ENCODE assay signal across 8 cellular contexts in genomic region chr9:137205126-137206069, GRCh38. TPM values are rescaled to one million over a fixed set of nuclear protein-coding genes. Genes with fewer than 3 reads are reported as not detected.
A peak's percentile ranks its signal among the peaks of the same experiment; 100 is the strongest.
DNase-seq lines count a peak whose midpoint lies in the region; ATAC-seq and TF ChIP-seq lines count a peak whose summit lies in the region.

NDOR1 (plus strand) TSS chr9:137205700; CDS start chr9:137205778, 78 bp downstream.
TMEM203 (minus strand) TSS chr9:137205648; CDS start chr9:137205414, 234 bp downstream.

- H3K9me3 Mint-ChIP-seq in CD14-positive monocyte, result peaks cover 0 to 2% (median 0%) of the 10 kb centered on the region in 7 donors
- no peaks in the 10 kb centered on the region for H3K9me3 Mint-ChIP-seq in activated T-helper 2 cell treated with anti-CD3 and anti-CD28 coated beads, Interferon-gamma antibody, Interleukin-2, Interleukin-4, amounts not matched to agents 10 μg/mL and 5 μg/mL and 100 μg/mL, durations not matched to agents 14 hours and 24 hours and 36 hours
- peaks cover 0 to 7% (median 0%) of the 10 kb centered on the region in 11 donors for H3K9me3 Mint-ChIP-seq in naive thymus-derived CD4-positive, alpha-beta T cell

- peak within 1 kb of the TSS; percentile 92 to 96 for H3K4me3 Mint-ChIP-seq in CD14-positive monocyte
- peak within 1 kb of the TSS; percentile 93 for H3K4me3 Mint-ChIP-seq in activated T-helper 2 cell treated with anti-CD3 and anti-CD28 coated beads, Interferon-gamma antibody, Interleukin-2, Interleukin-4, amounts not matched to agents 10 μg/mL and 5 μg/mL and 100 μg/mL, durations not matched to agents 14 hours and 24 hours and 36 hours (ENCODE audit: low read depth)
- peak within 1 kb of the TSS; percentile 90 to 95 (median 92) for H3K4me3 Mint-ChIP-seq in naive thymus-derived CD4-positive, alpha-beta T cell

- peaks cover 0 to 3% (median 0%) of the 10 kb centered on the region in 3 donors for H3K27me3 Mint-ChIP-seq in CD14-positive monocyte (ENCODE audit: low read depth in 3 of 3)
- H3K27me3 Mint-ChIP-seq in activated T-helper 2 cell treated with anti-CD3 and anti-CD28 coated beads, Interferon-gamma antibody, Interleukin-2, Interleukin-4, amounts not matched to agents 10 μg/mL and 5 μg/mL and 100 μg/mL, durations not matched to agents 14 hours and 24 hours and 36 hours (ENCODE audit: low read depth), result no peaks in the 10 kb centered on the region
- H3K27me3 Mint-ChIP-seq in naive thymus-derived CD4-positive, alpha-beta T cell, result no peaks in the 10 kb centered on the region

- H3K9me3 ChIP-seq in naive thymus-derived CD4-positive, alpha-beta T cell (ENCODE audit: control insufficient read depth in 2 of 3, low read length in 3 of 3), result no peaks in the 10 kb centered on the region

- no peaks in the 10 kb centered on the region for H3K27me3 ChIP-seq in naive thymus-derived CD4-positive, alpha-beta T cell (ENCODE audit: control insufficient read depth in 2 of 2, insufficient read depth in 2 of 2, low read length in 2 of 2)

- peak within 1 kb of the TSS; percentile 91 to 96 (median 93) for H3K27ac Mint-ChIP-seq in CD14-positive monocyte
- peak within 1 kb of the TSS; percentile 87 for H3K27ac Mint-ChIP-seq in activated T-helper 2 cell treated with anti-CD3 and anti-CD28 coated beads, Interferon-gamma antibody, Interleukin-2, Interleukin-4, amounts not matched to agents 10 μg/mL and 5 μg/mL and 100 μg/mL, durations not matched to agents 14 hours and 24 hours and 36 hours
- peak within 1 kb of the TSS; percentile 87 to 97 (median 93) for H3K27ac Mint-ChIP-seq in naive thymus-derived CD4-positive, alpha-beta T cell

- H3K36me3 ChIP-seq in naive thymus-derived CD4-positive, alpha-beta T cell (ENCODE audit: control insufficient read depth in 2 of 3, insufficient read depth in 3 of 3, low read length in 3 of 3), result peaks cover 0 to 15% (median 0%) of the 10 kb centered on the region in 3 experiments

- peak; percentile 89 for DNase-seq in CD14-positive monocyte (ENCODE audit: low spot score)
- peak; percentile 98 for DNase-seq in GM20000 (ENCODE audit: low spot score)
- DNase-seq in Kasumi-1 (lab: John Stamatoyannopoulos, UW), result peak; percentile 79 to 83
- DNase-seq in SHP77 treated with DMSO at 0.1 percent for 48 hours (lab: John Stamatoyannopoulos, UW), result peak; percentile 17
- peak; percentile 91 for DNase-seq in activated T-helper 2 cell treated with anti-CD3 and anti-CD28 coated beads, Interferon-gamma antibody, Interleukin-2, Interleukin-4, amounts not matched to agents 10 μg/mL and 5 μg/mL and 100 μg/mL, durations not matched to agents 14 hours and 24 hours and 36 hours (ENCODE audit: low spot score)
- peak; percentile 75 for DNase-seq in fibroblast of mammary gland (ENCODE audit: low read depth)
- DNase-seq in naive thymus-derived CD4-positive, alpha-beta T cell, result peak; percentile 84 to 98 (median 91)
- peak; percentile 88 to 89 for DNase-seq in stimulated activated CD8-positive, alpha-beta memory T cell treated with anti-CD3 and anti-CD28 coated beads, Interleukin-7, amount 100 ng/mL, for 48 hours (ENCODE audit: extremely low read depth in 1 of 2, low read depth in 1 of 2)

- peaks cover 16 to 30% of the 10 kb centered on the region in 2 donors for H3K36me3 Mint-ChIP-seq in CD14-positive monocyte
- peaks cover 31% of the 10 kb centered on the region for H3K36me3 Mint-ChIP-seq in activated T-helper 2 cell treated with anti-CD3 and anti-CD28 coated beads, Interferon-gamma antibody, Interleukin-2, Interleukin-4, amounts not matched to agents 10 μg/mL and 5 μg/mL and 100 μg/mL, durations not matched to agents 14 hours and 24 hours and 36 hours (ENCODE audit: low read depth)
- H3K36me3 Mint-ChIP-seq in naive thymus-derived CD4-positive, alpha-beta T cell, result peaks cover 0 to 7% (median 2%) of the 10 kb centered on the region in 5 donors

- peak within 1 kb of the TSS; percentile 90 for H3K4me3 ChIP-seq in fibroblast of mammary gland (ENCODE audit: control insufficient read depth, low read depth, low read length)
- peak within 1 kb of the TSS; percentile 98 for H3K4me3 ChIP-seq in naive thymus-derived CD4-positive, alpha-beta T cell (ENCODE audit: low read length)

- POLR2A ChIA-PET in naive thymus-derived CD4-positive, alpha-beta T cell (lab: Charles Lee), result interaction anchor here (1.2 to 9.0 kb wide), 8 partner anchors 9 to 78 kb away, joined by 3 to 136 read pairs (median 6); partner anchors contain the start of genes ANAPC2, CYSRT1, RNF208 and SSNA1

- CTCF ChIA-PET in naive thymus-derived CD4-positive, alpha-beta T cell (lab: Charles Lee), result interaction anchor here (0.7 to 2.1 kb wide), 2 partner anchors 30 to 110 kb away, joined by 3 to 6 read pairs; no protein-coding TSS in a partner anchor

- peaks cover 32 to 35% of the 10 kb centered on the region in 2 donors for H3K4me1 ChIP-seq in naive thymus-derived CD4-positive, alpha-beta T cell (ENCODE audit: control insufficient read depth in 2 of 2, insufficient read depth in 2 of 2, low read length in 2 of 2)

- peaks cover 46% of the 10 kb centered on the region for H3K4me1 Mint-ChIP-seq in CD14-positive monocyte
- peaks cover 32% of the 10 kb centered on the region for H3K4me1 Mint-ChIP-seq in activated T-helper 2 cell treated with anti-CD3 and anti-CD28 coated beads, Interferon-gamma antibody, Interleukin-2, Interleukin-4, amounts not matched to agents 10 μg/mL and 5 μg/mL and 100 μg/mL, durations not matched to agents 14 hours and 24 hours and 36 hours (ENCODE audit: low read depth)
- H3K4me1 Mint-ChIP-seq in naive thymus-derived CD4-positive, alpha-beta T cell, result peaks cover 30 to 57% (median 41%) of the 10 kb centered on the region in 7 donors

- H3K27ac ChIP-seq in naive thymus-derived CD4-positive, alpha-beta T cell (ENCODE audit: low read depth, low read length), result peak within 1 kb of the TSS; percentile 96

- ATAC-seq in naive thymus-derived CD4-positive, alpha-beta T cell, result peak; percentile 60

- intact Hi-C loops in CD14-positive monocyte (cut with micrococcal nuclease), result loop anchor here (1.0 to 2.0 kb wide), 2 partner anchors 17 to 18 kb away; partner anchors contain the start of genes ANAPC2 (in 1 of the 2) and SSNA1 (in 1 of the 2)
- intact Hi-C loops in activated T-helper 2 cell treated with anti-CD3 and anti-CD28 coated beads, Interferon-gamma antibody, Interleukin-2, Interleukin-4, amounts not matched to agents 10 μg/mL and 5 μg/mL and 100 μg/mL, durations not matched to agents 14 hours and 24 hours and 36 hours (cut with micrococcal nuclease), result loop anchor here (1.0 kb wide), 1 partner anchor 17 kb away; the partner anchor contains the start of genes ANAPC2 and SSNA1
- intact Hi-C loops in naive thymus-derived CD4-positive, alpha-beta T cell (cut with micrococcal nuclease), result loop anchor here (1.0 to 10.0 kb wide), 7 partner anchors 17 to 261 kb away; partner anchors contain the start of genes ANAPC2 (in 2 of the 2), SSNA1 (in 2 of the 2), TUBB4B (in 2 of the 2) and C8G (in 1 of the 2)

- TF ChIP-seq CTCF in CD14-positive monocyte (IDR thresholded peaks at IDR 0.05) (no peak), GM20000 (IDR thresholded peaks at IDR 0.05; ENCODE audit: extremely low read depth, missing control alignments) (no peak), fibroblast of mammary gland (conservative IDR thresholded peaks at IDR 0.05; ENCODE audit: control insufficient read depth, insufficient read depth, low read depth, low read length) (no peak)

RNA-seq across cellular contexts. Expression of gene NDOR1, which starts in this region (rescaled TPM):
- polyA plus RNA-seq in CD14-positive monocyte, result 1 to 10 TPM; 4.4 to 5.2 TPM
- 38.2 and 40.2 TPM in 2 replicates for total RNA-seq in activated T-helper 2 cell treated with anti-CD3 and anti-CD28 coated beads, Interferon-gamma antibody, Interleukin-2, Interleukin-4, amounts not matched to agents 10 μg/mL and 5 μg/mL and 100 μg/mL, durations not matched to agents 14 hours and 24 hours and 36 hours
- total RNA-seq in naive thymus-derived CD4-positive, alpha-beta T cell, result 10 to 100 TPM; 32.2 to 42.0 (median 34.0) TPM
- 10 to 100 TPM in 1 of 2 donors, 1 to 10 TPM in 1; 4.5 to 10.3 TPM for polyA plus RNA-seq in naive thymus-derived CD4-positive, alpha-beta T cell

RNA-seq across cellular contexts. Expression of gene TMEM203, which starts in this region (rescaled TPM):
- 10 to 100 TPM; 76.1 to 88.1 TPM for polyA plus RNA-seq in CD14-positive monocyte
- 34.9 and 35.0 TPM in 2 replicates for total RNA-seq in activated T-helper 2 cell treated with anti-CD3 and anti-CD28 coated beads, Interferon-gamma antibody, Interleukin-2, Interleukin-4, amounts not matched to agents 10 μg/mL and 5 μg/mL and 100 μg/mL, durations not matched to agents 14 hours and 24 hours and 36 hours
- 10 to 100 TPM; 22.6 to 43.2 (median 34.7) TPM for total RNA-seq in naive thymus-derived CD4-positive, alpha-beta T cell
- 100 to 1,000 TPM; 156 to 172 TPM for polyA plus RNA-seq in naive thymus-derived CD4-positive, alpha-beta T cell

Comparison
In these comparisons a context has a peak if more than half of its experiments do, and no peak if none do; other contexts are left out.
1. Peak in every context shown above with its lines: DNase-seq, ATAC-seq, H3K4me3 ChIP-seq and H3K27ac ChIP-seq.
2. DNase-seq: peak in every context shown above with its lines; median percentile 98 in GM20000; 91 in activated T-helper 2 cell treated with anti-CD3 and anti-CD28 coated beads, Interferon-gamma antibody, Interleukin-2, Interleukin-4, amounts not matched to agents 10 μg/mL and 5 μg/mL and 100 μg/mL, durations not matched to agents 14 hours and 24 hours and 36 hours; 91 in naive thymus-derived CD4-positive, alpha-beta T cell; 89 in CD14-positive monocyte; 88 in stimulated activated CD8-positive, alpha-beta memory T cell treated with anti-CD3 and anti-CD28 coated beads, Interleukin-7, amount 100 ng/mL, for 48 hours; 81 in Kasumi-1; 75 in fibroblast of mammary gland; 17 in SHP77 treated with DMSO at 0.1 percent for 48 hours.